13 cellular contexts compared by ENCODE assay signal in genomic region chr13:70253834-70254233, GRCh38.
DNase-seq lines count a peak whose midpoint lies in the region; ATAC-seq, FAIRE-seq and TF ChIP-seq lines count a peak whose summit lies in the region.
"Had no signal": no experiment of that assay in that cellular context is flagged by ENCODE, and none has a peak within 500 bp of the region (broad histone marks: within the 10 kb centered on the region; RNA-seq: fewer than 3 reads in every experiment).

No MANE protein-coding gene starts in this region.

- H3K4me3 ChIP-seq in bronchial epithelial cell (ENCODE audit: low read depth, low read length) = no peak overlapping the region
- no peak overlapping the region for H3K4me3 ChIP-seq in hepatocyte

- H3K27me3 ChIP-seq in bronchial epithelial cell (ENCODE audit: control insufficient read depth, insufficient read depth, low read length) (no peaks in the 10 kb centered on the region), hepatocyte (no peaks in the 10 kb centered on the region)

- FAIRE-seq in bronchial epithelial cell (lab: Jason Lieb, UNC) = no peak
- FAIRE-seq: GM12892 had no signal

- 22% methylated on average over 1 of the region's 1 CpG for WGBS in hepatocyte (ENCODE audit: low lambda C conversion rate, missing lambda C conversion rate)

- peaks cover 3% of the 10 kb centered on the region for H3K9me3 ChIP-seq in hepatocyte (ENCODE audit: low read depth)

- ATAC-seq in GM18519 (IDR thresholded peaks at IDR 0.05; ENCODE audit: low FRiP score, unreplicated experiment) = no peak
- no peak for ATAC-seq in HG03565 (IDR thresholded peaks at IDR 0.05; ENCODE audit: unreplicated experiment)
- ATAC-seq: activated CD8-positive, alpha-beta T cell treated with anti-CD3 and anti-CD28 coated beads for 36 hours; stimulated activated naive CD8-positive, alpha-beta T cell treated with anti-CD3 and anti-CD28 coated beads, Interleukin-15, Interleukin-2, amounts not matched to agents 100 U/mL and 50 U/mL, for 24 hours had no signal

- H2AFZ ChIP-seq in hepatocyte = no peak overlapping the region

- H3K4me2 ChIP-seq in hepatocyte = no peak overlapping the region

- DNase-seq in DMS53 treated with DMSO at 0.1 percent for 48 hours (lab: John Stamatoyannopoulos, UW; ENCODE audit: unreplicated experiment) (peak; percentile 44), NCI-H146 treated with DMSO at 0.1 percent for 48 hours (lab: John Stamatoyannopoulos, UW; ENCODE audit: unreplicated experiment) (peak; percentile 49), NCI-H748 (lab: John Stamatoyannopoulos, UW; ENCODE audit: unreplicated experiment) (peak; percentile 96), bronchial epithelial cell (ENCODE audit: low read depth) (peak; percentile 76), hepatocyte (ENCODE audit: low spot score) (no peak), T-helper 2 cell (no peak)
- DNase-seq: activated CD8-positive, alpha-beta T cell treated with anti-CD3 and anti-CD28 coated beads for 36 hours; Right ventricle myocardium superior; stimulated activated CD4-positive, alpha-beta T cell treated with anti-CD3 and anti-CD28 coated beads, Interleukin-2, amount 100 ng/mL, for 48 hours; stimulated activated naive CD8-positive, alpha-beta T cell treated with anti-CD3 and anti-CD28 coated beads, Interleukin-15, Interleukin-2, amounts not matched to agents 100 U/mL and 50 U/mL, for 24 hours had no signal

- TF ChIP-seq CTCF in bronchial epithelial cell (IDR thresholded peaks at IDR 0.05; ENCODE audit: insufficient read depth, low read length, severe bottlenecking) (no peak), hepatocyte (IDR thresholded peaks at IDR 0.05; ENCODE audit: poor library complexity) (no peak)

- no peaks in the 10 kb centered on the region for H3K9me2 ChIP-seq in hepatocyte (replicated peaks; ENCODE audit: insufficient read depth)

- H3K36me3 ChIP-seq in bronchial epithelial cell (ENCODE audit: control insufficient read depth, insufficient read depth, low read length) (no peaks in the 10 kb centered on the region), hepatocyte (replicated peaks; ENCODE audit: insufficient read depth, low read depth) (no peaks in the 10 kb centered on the region)

- H3K79me2 ChIP-seq in hepatocyte = no peaks in the 10 kb centered on the region

- no peak overlapping the region for H3K27ac ChIP-seq in hepatocyte

- peaks cover 7% of the 10 kb centered on the region for H3K4me1 ChIP-seq in hepatocyte (ENCODE audit: insufficient read depth)

- no peaks in the 10 kb centered on the region for H4K20me1 ChIP-seq in hepatocyte (ENCODE audit: insufficient read depth, poor library complexity, severe bottlenecking)

Comparison
In these comparisons a context has a peak if more than half of its experiments do, and no peak if none do; other contexts are left out.
1. DNase-seq: peak in DMS53 treated with DMSO at 0.1 percent for 48 hours (single experiment), NCI-H146 treated with DMSO at 0.1 percent for 48 hours (single experiment), NCI-H748 (single experiment) and bronchial epithelial cell (single experiment); none in hepatocyte (single experiment) and T-helper 2 cell (0 of 5).